In genomic region chr3:105365171-105365535, GRCh38 we compare ENCODE assay signal across 8 cellular contexts. TPM values are rescaled to one million over a fixed set of nuclear protein-coding genes. Genes with fewer than 3 reads are reported as not detected.
DNase-seq lines count a peak whose midpoint lies in the region; ATAC-seq and TF ChIP-seq lines count a peak whose summit lies in the region.

No MANE protein-coding gene starts in this region.

- H3K27ac Mint-ChIP-seq in activated naive CD8-positive, alpha-beta T cell, result no peak overlapping the region

- H3K4me1 ChIP-seq in iPS-15b (ENCODE audit: control insufficient read depth, insufficient read depth, low read length) (peaks cover 4% of the 10 kb centered on the region), stomach (peaks cover 6 to 45% (median 31%) of the 10 kb centered on the region in 4 donors), thyroid gland (peaks cover 0 to 2% of the 10 kb centered on the region in 2 donors)

- H3K36me3 Mint-ChIP-seq in activated naive CD8-positive, alpha-beta T cell, result no peaks in the 10 kb centered on the region

- no peak overlapping the region for H3K9ac ChIP-seq in iPS-15b (ENCODE audit: low read depth, low read length)

- 6 to 29% (median 25%) methylated on average over 1 of the region's 1 CpG for WGBS in stomach, 5 donors
- WGBS in thyroid gland, 2 donors, result 45 to 58% methylated on average over 1 of the region's 1 CpG

- peak overlapping the region; percentile 88 for H3K4me3 Mint-ChIP-seq in activated naive CD8-positive, alpha-beta T cell

- H3K4me1 Mint-ChIP-seq in activated naive CD8-positive, alpha-beta T cell (ENCODE audit: low read depth), result peaks cover 35% of the 10 kb centered on the region

- H3K27me3 ChIP-seq in iPS-15b (ENCODE audit: control insufficient read depth, insufficient read depth, low read length) (no peaks in the 10 kb centered on the region), stomach (no peaks in the 10 kb centered on the region), thyroid gland (no peaks in the 10 kb centered on the region)

- no peak for TF ChIP-seq CTCF in stomach (IDR thresholded peaks at IDR 0.05)
- TF ChIP-seq CTCF in thyroid gland (IDR thresholded peaks at IDR 0.05), result no peak

- no peaks in the 10 kb centered on the region for H3K9me3 Mint-ChIP-seq in activated naive CD8-positive, alpha-beta T cell (ENCODE audit: low read depth)

- H3K9me3 ChIP-seq in iPS-15b (ENCODE audit: control insufficient read depth, insufficient read depth, low read length) (no peaks in the 10 kb centered on the region), stomach (no peaks in the 10 kb centered on the region), thyroid gland (no peaks in the 10 kb centered on the region)

- TF ChIP-seq EP300 in stomach (IDR thresholded peaks at IDR 0.05), result no peak

- ATAC-seq in GM18868 (IDR thresholded peaks at IDR 0.05; ENCODE audit: unreplicated experiment), result no peak
- no peak for ATAC-seq in GM19452 (IDR thresholded peaks at IDR 0.05; ENCODE audit: unreplicated experiment)

- peaks cover 8% of the 10 kb centered on the region for H3K27me3 Mint-ChIP-seq in activated naive CD8-positive, alpha-beta T cell

- H3K27ac ChIP-seq in stomach (peak overlapping the region; percentile 47 to 97 (median 89)), thyroid gland (no peak overlapping the region)

- H3K4me3 ChIP-seq in iPS-15b (ENCODE audit: low read depth, low read length), result peak overlapping the region; percentile 67
- peak overlapping the region; percentile 53 to 75 (median 64) for H3K4me3 ChIP-seq in stomach
- no peak overlapping the region for H3K4me3 ChIP-seq in thyroid gland (replicated peaks in 1 of 3)

- peak; percentile 5 for DNase-seq in NCI-H2029 treated with DMSO at 0.1 percent for 48 hours (lab: John Stamatoyannopoulos, UW)
- DNase-seq in NCI-H2029 (lab: John Stamatoyannopoulos, UW), result no peak
- DNase-seq in stomach, result no peak
- DNase-seq in thyroid gland, result no peak

- intact Hi-C loops in stomach (cut with DNase I; ENCODE audit: low total_unique reads) (no loop called here), thyroid gland (cut with DNase I) (loop anchor here (10.0 kb wide), 1 partner anchor 150 kb away; no protein-coding TSS in a partner anchor)

- no peak for TF ChIP-seq POLR2A in stomach (IDR thresholded peaks at IDR 0.05)
- TF ChIP-seq POLR2A in thyroid gland (IDR thresholded peaks at IDR 0.05), result no peak

- no peaks in the 10 kb centered on the region for H3K36me3 ChIP-seq in iPS-15b (ENCODE audit: control insufficient read depth, insufficient read depth, low read length)
- H3K36me3 ChIP-seq in stomach, result no peaks in the 10 kb centered on the region
- no peaks in the 10 kb centered on the region for H3K36me3 ChIP-seq in thyroid gland

RNA-seq across cellular contexts. Expression of gene ALCAM, which starts 1.6 kb away (rescaled TPM):
- total RNA-seq in stomach (100 to 1,000 TPM in 1 of 5 donors, 10 to 100 TPM in 4; 50.4 to 121 (median 53.1) TPM), thyroid gland (100 to 1,000 TPM in 2 of 4 donors, 10 to 100 TPM in 2; 86.5 to 129 (median 108) TPM)
- 10 to 100 TPM; 11.3 to 25.5 (median 15.4) TPM for polyA plus RNA-seq in stomach

Comparison
In these comparisons a context has a peak if more than half of its experiments do, and no peak if none do; other contexts are left out.
1. H3K4me3 ChIP-seq: peak in iPS-15b (single experiment) and stomach (4 of 4); none in thyroid gland (0 of 3).
2. H3K27ac ChIP-seq: peak in stomach (5 of 5); none in thyroid gland (0 of 3).